In genomic region chr16:138049-138417, GRCh38 we compare ENCODE assay signal across 1 cellular context.
A peak's percentile ranks its signal among the peaks of the same experiment; 100 is the strongest.
TF ChIP-seq lines count a peak whose summit lies in the region.

No MANE protein-coding gene starts in this region.

TF ChIP-seq in K562, 482 proteins besides CTCF, POLR2A, EP300 and RAD21 (continued from another document):
- no peak for TF ChIP-seq ZBTB49 (CRISPR knock-in tag; IDR thresholded peaks at IDR 0.05; ENCODE audit: borderline replicate concordance)
- TF ChIP-seq ZNF263 (CRISPR knock-in tag; IDR thresholded peaks at IDR 0.05; ENCODE audit: borderline replicate concordance), result 0 out of 2 replicates have a peak, but pooled peaks have one; percentile 43
- peak; percentile 42 for TF ChIP-seq EGR1 (conservative IDR thresholded peaks at IDR 0.05)
- 0 out of 2 replicates have a peak, but pooled peaks have one; percentile 4 for TF ChIP-seq SMAD4 (CRISPR knock-in tag; conservative IDR thresholded peaks at IDR 0.05)
- TF ChIP-seq, protein P1, sequence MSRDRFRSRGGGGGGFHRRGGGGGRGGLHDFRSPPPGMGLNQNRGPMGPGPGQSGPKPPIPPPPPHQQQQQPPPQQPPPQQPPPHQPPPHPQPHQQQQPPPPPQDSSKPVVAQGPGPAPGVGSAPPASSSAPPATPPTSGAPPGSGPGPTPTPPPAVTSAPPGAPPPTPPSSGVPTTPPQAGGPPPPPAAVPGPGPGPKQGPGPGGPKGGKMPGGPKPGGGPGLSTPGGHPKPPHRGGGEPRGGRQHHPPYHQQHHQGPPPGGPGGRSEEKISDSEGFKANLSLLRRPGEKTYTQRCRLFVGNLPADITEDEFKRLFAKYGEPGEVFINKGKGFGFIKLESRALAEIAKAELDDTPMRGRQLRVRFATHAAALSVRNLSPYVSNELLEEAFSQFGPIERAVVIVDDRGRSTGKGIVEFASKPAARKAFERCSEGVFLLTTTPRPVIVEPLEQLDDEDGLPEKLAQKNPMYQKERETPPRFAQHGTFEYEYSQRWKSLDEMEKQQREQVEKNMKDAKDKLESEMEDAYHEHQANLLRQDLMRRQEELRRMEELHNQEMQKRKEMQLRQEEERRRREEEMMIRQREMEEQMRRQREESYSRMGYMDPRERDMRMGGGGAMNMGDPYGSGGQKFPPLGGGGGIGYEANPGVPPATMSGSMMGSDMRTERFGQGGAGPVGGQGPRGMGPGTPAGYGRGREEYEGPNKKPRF (IDR thresholded peaks at IDR 0.05; ENCODE audit: low read depth, low read length), result no peak
- TF ChIP-seq LEF1 (IDR thresholded peaks at IDR 0.05), result 0 out of 2 replicates have a peak, but pooled peaks have one; percentile 17
- TF ChIP-seq ZNF511 (CRISPR knock-in tag; IDR thresholded peaks at IDR 0.05), result no peak
- TF ChIP-seq MTA3 (IDR thresholded peaks at IDR 0.05; ENCODE audit: borderline replicate concordance), result no peak
